ENCODE assay signal across 9 cellular contexts in genomic region chr2:218406949-218407703, GRCh38. TPM values are rescaled to one million over a fixed set of nuclear protein-coding genes. Genes with fewer than 3 reads are reported as not detected.
DNase-seq lines count a peak whose midpoint lies in the region; ATAC-seq and TF ChIP-seq lines count a peak whose summit lies in the region.
"Had no signal": no experiment of that assay in that cellular context is flagged by ENCODE, and none has a peak within 500 bp of the region (broad histone marks: within the 10 kb centered on the region; RNA-seq: fewer than 3 reads in every experiment).

No MANE protein-coding gene starts in this region.

- H3K9me3 Mint-ChIP-seq in activated naive CD8-positive, alpha-beta T cell treated with anti-CD3 and anti-CD28 coated beads, Interleukin-2, amount 50 U/mL, for 24 hours = no peaks in the 10 kb centered on the region

- no peaks in the 10 kb centered on the region for H3K9me3 ChIP-seq in prostate gland

- H3K27me3 Mint-ChIP-seq in activated naive CD8-positive, alpha-beta T cell treated with anti-CD3 and anti-CD28 coated beads, Interleukin-2, amount 50 U/mL, for 24 hours = peaks cover 10% of the 10 kb centered on the region

- H3K27me3 ChIP-seq in HL-60 (ENCODE audit: insufficient read depth, poor library complexity, severe bottlenecking) = no peaks in the 10 kb centered on the region
- no peaks in the 10 kb centered on the region for H3K27me3 ChIP-seq in prostate gland (replicated peaks; ENCODE audit: insufficient read depth)

- H3K4me3 ChIP-seq in HL-60 (replicated peaks; ENCODE audit: insufficient read depth, low read length) (peak overlapping the region; percentile 39), prostate gland (peak overlapping the region; percentile 27 to 35)

- H3K4me1 Mint-ChIP-seq in activated naive CD8-positive, alpha-beta T cell treated with anti-CD3 and anti-CD28 coated beads, Interleukin-2, amount 50 U/mL, for 24 hours = peaks cover 37% of the 10 kb centered on the region

- peaks cover 7 to 20% of the 10 kb centered on the region in 2 donors for H3K36me3 ChIP-seq in prostate gland

- H3K4me3 Mint-ChIP-seq in activated naive CD8-positive, alpha-beta T cell treated with anti-CD3 and anti-CD28 coated beads, Interleukin-2, amount 50 U/mL, for 24 hours = peak overlapping the region; percentile 74

- intact Hi-C loops in left cardiac atrium (cut with DNase I) = loop anchor here in 1 of 2 donors (5.0 kb wide), 1 partner anchor 60 kb away; no protein-coding TSS in a partner anchor
- intact Hi-C loops in prostate gland (cut with DNase I) = loop anchor here (2.0 to 5.0 kb wide), 3 partner anchors 45 to 160 kb away; no protein-coding TSS in a partner anchor

- WGBS in prostate gland = 3% methylated on average over 14 of the region's 14 CpGs

- H3K4me1 ChIP-seq in prostate gland (replicated peaks) = peaks cover 19% of the 10 kb centered on the region

- ATAC-seq in SK-N-SH treated with all-trans-retinoic acid at 6 μM for 48 hours (peak; percentile 32), left cardiac atrium (peak; percentile 10 to 23), HG03095 (IDR thresholded peaks at IDR 0.05; ENCODE audit: unreplicated experiment) (no peak), HG02885 (IDR thresholded peaks at IDR 0.05; ENCODE audit: poor library complexity, unreplicated experiment) (no peak)
- ATAC-seq in activated naive CD8-positive, alpha-beta T cell treated with anti-CD3 and anti-CD28 coated beads, Interleukin-2, amount 50 U/mL, for 24 hours = peak; percentile 45

- TF ChIP-seq POLR2A in prostate gland (IDR thresholded peaks at IDR 0.05) = peak; percentile 29

- H3K27ac Mint-ChIP-seq in activated naive CD8-positive, alpha-beta T cell treated with anti-CD3 and anti-CD28 coated beads, Interleukin-2, amount 50 U/mL, for 24 hours = peak overlapping the region; percentile 83

- H3K27ac ChIP-seq in HL-60 (replicated peaks) (peak overlapping the region; percentile 80), prostate gland (peak overlapping the region; percentile 92 to 99)

- peaks cover 13% of the 10 kb centered on the region for H3K36me3 Mint-ChIP-seq in activated naive CD8-positive, alpha-beta T cell treated with anti-CD3 and anti-CD28 coated beads, Interleukin-2, amount 50 U/mL, for 24 hours (ENCODE audit: low read depth)

- TF ChIP-seq CTCF in HL-60 (IDR thresholded peaks at IDR 0.05; ENCODE audit: insufficient read depth, low read length) (no peak), prostate gland (IDR thresholded peaks at IDR 0.05) (no peak)

- DNase-seq in GM04504 (ENCODE audit: low read depth) (peak; percentile 39), HL-60 (ENCODE audit: low read depth in 1 of 2, low spot score in 1 of 2) (peak in 1 of 2 experiments; percentile 82), left cardiac atrium (peak; percentile 69), prostate gland (ENCODE audit: low spot score) (peak; percentile 74)
- peak; percentile 64 for DNase-seq in activated naive CD8-positive, alpha-beta T cell treated with anti-CD3 and anti-CD28 coated beads, Interleukin-2, amount 50 U/mL, for 24 hours

TF ChIP-seq in SK-N-SH treated with all-trans-retinoic acid at 6 μM for 48 hours, 23 proteins besides CTCF, POLR2A, EP300 and RAD21:
- TF ChIP-seq OSR1 (CRISPR knock-in tag; IDR thresholded peaks at IDR 0.05) = no peak
- TF ChIP-seq PATZ1 (CRISPR knock-in tag; IDR thresholded peaks at IDR 0.05; ENCODE audit: borderline replicate concordance) = no peak
- TF ChIP-seq ZNF565 (CRISPR knock-in tag; conservative IDR thresholded peaks at IDR 0.05; ENCODE audit: low read depth) = no peak
- TF ChIP-seq GLIS3 (CRISPR knock-in tag; IDR thresholded peaks at IDR 0.05) = no peak; the same call in 1 of the 2 replicates

RNA-seq across cellular contexts. Expression of gene CTDSP1, which starts 7.5 kb away (rescaled TPM):
- total RNA-seq in left cardiac atrium (100 to 1,000 TPM; 101 to 106 TPM), prostate gland (100 to 1,000 TPM; 145 to 180 TPM)

RNA-seq across cellular contexts. Expression of gene VIL1, which starts 11.8 kb away (rescaled TPM):
- not detected for total RNA-seq in left cardiac atrium
- total RNA-seq in prostate gland = under 1 TPM in 1 of 2 donors, not detected in 1; 0.09 TPM
- total RNA-seq: glomerular endothelial cell had no signal

RNA-seq across cellular contexts. Expression of gene SLC11A1, which starts 25.1 kb away (rescaled TPM):
- total RNA-seq in left cardiac atrium (10 to 100 TPM in 1 of 2 donors, 1 to 10 TPM in 1; 8.5 to 16.1 TPM), prostate gland (10 to 100 TPM; 10.8 to 11.4 TPM)
- total RNA-seq: glomerular endothelial cell had no signal

RNA-seq across cellular contexts. Expression of gene CATIP, which starts 50.5 kb away (rescaled TPM):
- total RNA-seq in left cardiac atrium = not detected
- total RNA-seq in prostate gland = 1 to 10 TPM in 1 of 2 donors, not detected in 1; 2.0 TPM
- total RNA-seq: glomerular endothelial cell had no signal

Comparison
In these comparisons a context has a peak if more than half of its experiments do, and no peak if none do; other contexts are left out.
1. ATAC-seq: peak in SK-N-SH treated with all-trans-retinoic acid at 6 μM for 48 hours (single experiment), activated naive CD8-positive, alpha-beta T cell treated with anti-CD3 and anti-CD28 coated beads, Interleukin-2, amount 50 U/mL, for 24 hours (single experiment) and left cardiac atrium (2 of 2); none in HG03095 (single experiment) and HG02885 (single experiment).